In the genomic region with DNA sequence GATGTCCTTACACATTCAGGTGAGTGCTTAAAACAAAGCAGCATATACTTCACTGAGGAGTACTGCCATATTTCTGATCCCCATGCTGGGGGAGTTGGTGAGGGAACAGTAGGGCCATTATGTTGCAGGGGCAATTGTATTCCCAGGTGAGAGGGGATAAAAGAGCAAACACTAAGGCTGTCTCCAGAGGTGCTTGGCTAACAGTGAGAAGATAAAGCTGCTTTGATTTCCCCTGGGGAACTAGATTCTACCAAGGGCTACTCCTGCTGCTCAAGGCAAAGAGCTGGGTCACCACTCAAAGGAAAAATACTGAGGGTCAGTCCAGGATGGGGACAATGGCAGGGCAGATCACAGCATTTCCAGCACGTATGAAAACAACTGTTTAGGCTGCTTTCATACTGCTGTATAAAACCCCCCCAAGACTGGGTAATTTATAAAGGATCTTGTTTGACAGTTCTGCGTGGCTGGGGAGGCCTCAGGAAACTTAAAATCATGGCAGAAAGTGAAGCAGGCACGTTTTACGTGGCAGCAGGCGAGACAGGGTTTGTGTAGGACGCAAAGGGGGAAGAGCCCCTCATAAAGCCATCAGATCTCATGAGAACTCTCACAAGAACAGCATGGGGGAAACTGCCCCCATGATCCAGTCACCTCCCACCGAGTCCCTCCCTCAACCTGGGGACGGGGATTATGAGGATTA, we compare ENCODE assay signal across 14 cellular contexts. TPM values are rescaled to one million over a fixed set of nuclear protein-coding genes. Genes with fewer than 3 reads are reported as not detected.
DNase-seq lines count a peak whose midpoint lies in the region; ATAC-seq and TF ChIP-seq lines count a peak whose summit lies in the region.
"Had no signal": no experiment of that assay in that cellular context is flagged by ENCODE, and none has a peak within 500 bp of the region (broad histone marks: within the 10 kb centered on the region; RNA-seq: fewer than 3 reads in every experiment).

No MANE protein-coding gene starts in this region.

- H3K4me2 ChIP-seq in PC-3 (ENCODE audit: low read length) = no peak overlapping the region
- H3K4me2 ChIP-seq in mesenchymal stem cell (ENCODE audit: low read length, poor library complexity, severe bottlenecking) = no peak overlapping the region

- WGBS in mesenchymal stem cell = 91% methylated on average over 8 of the region's 8 CpGs

- H2BK5ac ChIP-seq in mesenchymal stem cell (ENCODE audit: low read depth, low read length, poor library complexity, severe bottlenecking) = no peak overlapping the region

- H3K18ac ChIP-seq in mesenchymal stem cell (ENCODE audit: low read depth in 1 of 2, low read length in 2 of 2) = no peak overlapping the region

- no peak for TF ChIP-seq CTCF in PC-3 (conservative IDR thresholded peaks at IDR 0.05; ENCODE audit: low read depth, low read length)

- peaks cover 6% of the 10 kb centered on the region for H3F3A ChIP-seq in PC-3 (ENCODE audit: low read length, unreplicated experiment)

- H3K36me3 Mint-ChIP-seq in activated T-cell treated with anti-CD3 and anti-CD28 coated beads, Interleukin-2, amount 50 U/mL, for 72 hours (ENCODE audit: insufficient read depth in 2 of 2) = peaks cover 9 to 21% of the 10 kb centered on the region in 2 donors
- peaks cover 58% of the 10 kb centered on the region for H3K36me3 Mint-ChIP-seq in effector memory CD8-positive, alpha-beta T cell (ENCODE audit: insufficient read depth)

- H3K9me3 ChIP-seq in PC-3 (ENCODE audit: low read length) = no peaks in the 10 kb centered on the region
- H3K9me3 ChIP-seq in mesenchymal stem cell (ENCODE audit: control insufficient read depth, low read length) = no peaks in the 10 kb centered on the region
- H3K9me3 ChIP-seq: adrenal gland, spleen had no signal

- no peak overlapping the region for H3K4me3 Mint-ChIP-seq in activated T-cell treated with anti-CD3 and anti-CD28 coated beads, Interleukin-2, amount 50 U/mL, for 72 hours
- no peak overlapping the region for H3K4me3 Mint-ChIP-seq in effector memory CD8-positive, alpha-beta T cell

- H3K14ac ChIP-seq in mesenchymal stem cell (ENCODE audit: low read length in 2 of 2) = no peak overlapping the region

- no peak overlapping the region for H4K91ac ChIP-seq in mesenchymal stem cell (ENCODE audit: low read length)

- POLR2A ChIA-PET in PC-3 (lab: Charles Lee; ENCODE audit: unreplicated experiment) = no interaction called here

- peak overlapping the region; percentile 0 for H3K27ac Mint-ChIP-seq in activated T-cell treated with anti-CD3 and anti-CD28 coated beads, Interleukin-2, amount 50 U/mL, for 72 hours
- H3K27ac Mint-ChIP-seq in effector memory CD8-positive, alpha-beta T cell = peak overlapping the region; percentile 6 to 87

- no peak overlapping the region for H4K8ac ChIP-seq in mesenchymal stem cell (ENCODE audit: low read length)

- no peaks in the 10 kb centered on the region for H3K9me2 ChIP-seq in PC-3 (replicated peaks; ENCODE audit: low read length)

- H3K4me1 ChIP-seq in PC-3 (ENCODE audit: insufficient read depth, low read length) (no peaks in the 10 kb centered on the region), mesenchymal stem cell (ENCODE audit: control insufficient read depth, insufficient read depth, low read depth, low read length) (no peaks in the 10 kb centered on the region)
- H3K4me1 ChIP-seq: adrenal gland, foreskin keratinocyte had no signal

- H3K4me3 ChIP-seq in PC-3 (ENCODE audit: low read length) = no peak overlapping the region
- H3K4me3 ChIP-seq in mesenchymal stem cell (ENCODE audit: insufficient read depth in 1 of 2, low read depth in 1 of 2, low read length in 2 of 2) = no peak overlapping the region
- H3K4me3 ChIP-seq: adrenal gland, spleen had no signal

- intact Hi-C loops in PC-3 (cut with micrococcal nuclease) = no loop called here

- no peaks in the 10 kb centered on the region for H3K27me3 Mint-ChIP-seq in activated T-cell treated with anti-CD3 and anti-CD28 coated beads, Interleukin-2, amount 50 U/mL, for 72 hours (ENCODE audit: low read depth)
- H3K27me3 Mint-ChIP-seq in effector memory CD8-positive, alpha-beta T cell = no peaks in the 10 kb centered on the region

- no peak overlapping the region for H3K27ac ChIP-seq in PC-3 (ENCODE audit: low read length)
- no peak overlapping the region for H3K27ac ChIP-seq in mesenchymal stem cell (ENCODE audit: low read length, poor library complexity, severe bottlenecking)
- H3K27ac ChIP-seq: adrenal gland, foreskin keratinocyte had no signal

- BruUV-seq in PC-3 (replicated peaks; lab: Mats Ljungman, UMichigan) = no TSS peak

- H3K4me1 Mint-ChIP-seq in activated T-cell treated with anti-CD3 and anti-CD28 coated beads, Interleukin-2, amount 50 U/mL, for 72 hours (ENCODE audit: low read depth) = peaks cover 6% of the 10 kb centered on the region
- peaks cover 9 to 23% of the 10 kb centered on the region in 2 donors for H3K4me1 Mint-ChIP-seq in effector memory CD8-positive, alpha-beta T cell (ENCODE audit: low read depth in 2 of 2)

- no peak overlapping the region for H2BK120ac ChIP-seq in mesenchymal stem cell (ENCODE audit: low read depth, low read length)

- H3K9ac ChIP-seq in PC-3 (ENCODE audit: low read length) (no peak overlapping the region), mesenchymal stem cell (ENCODE audit: low read length) (no peak overlapping the region)

- H3K9me3 Mint-ChIP-seq in activated T-cell treated with anti-CD3 and anti-CD28 coated beads, Interleukin-2, amount 50 U/mL, for 72 hours = no peaks in the 10 kb centered on the region
- H3K9me3 Mint-ChIP-seq in effector memory CD8-positive, alpha-beta T cell = no peaks in the 10 kb centered on the region

- H2AFZ ChIP-seq in PC-3 (ENCODE audit: low read length) = no peak overlapping the region
- H2AFZ ChIP-seq in mesenchymal stem cell (ENCODE audit: low read depth, low read length) = no peak overlapping the region

- DNase-seq in activated T-cell treated with anti-CD3 and anti-CD28 coated beads, Interleukin-2, amount 50 U/mL, for 72 hours = no peak
- no peak for DNase-seq in activated T-cell treated with anti-CD3 and anti-CD28 coated beads, Interleukin-2, amount 50 U/mL, for 48 hours
- DNase-seq in PC-3 (no peak), islet precursor cell (no peak), mesenchymal stem cell (no peak)
- no peak for DNase-seq in effector memory CD8-positive, alpha-beta T cell
- no peak for DNase-seq in stimulated activated naive CD8-positive, alpha-beta T cell treated with anti-CD3 and anti-CD28 coated beads, Interleukin-15, Interleukin-2, amounts not matched to agents 100 U/mL and 50 U/mL, for 24 hours
- DNase-seq in stimulated activated CD4-positive, alpha-beta T cell treated with anti-CD3 and anti-CD28 coated beads, Interleukin-2, amount 100 ng/mL, for 48 hours = no peak
- DNase-seq: activated CD4-positive, alpha-beta T cell treated with anti-CD3 and anti-CD28 coated beads for 1 hour; adrenal gland; foreskin keratinocyte; NCI-H524 treated with DMSO at 0.1 percent for 48 hours; spleen had no signal

- H3K23ac ChIP-seq in mesenchymal stem cell (ENCODE audit: low read length in 2 of 2) = no peak overlapping the region

- H2BK15ac ChIP-seq in mesenchymal stem cell (ENCODE audit: low read depth, poor library complexity, severe bottlenecking) = no peak overlapping the region

- H3K4ac ChIP-seq in mesenchymal stem cell (ENCODE audit: low read depth in 1 of 2, low read length in 2 of 2) = no peak overlapping the region

- no peak for ATAC-seq in activated T-cell treated with anti-CD3 and anti-CD28 coated beads, Interleukin-2, amount 50 U/mL, for 72 hours (replicated peaks in 1 of 2)
- 0 out of 2 replicates have a peak, but pooled peaks have one; percentile 10 for ATAC-seq in PC-3
- no peak for ATAC-seq in effector memory CD8-positive, alpha-beta T cell (replicated peaks)
- ATAC-seq in stimulated activated naive CD8-positive, alpha-beta T cell treated with anti-CD3 and anti-CD28 coated beads, Interleukin-15, Interleukin-2, amounts not matched to agents 100 U/mL and 50 U/mL, for 24 hours = peak; percentile 3
- ATAC-seq: foreskin keratinocyte had no signal

- H3K79me2 ChIP-seq in PC-3 (ENCODE audit: low read length) = no peaks in the 10 kb centered on the region

- no peak overlapping the region for H2BK12ac ChIP-seq in mesenchymal stem cell (ENCODE audit: low read length in 2 of 2)

- CTCF ChIA-PET in PC-3 (lab: Charles Lee) = no interaction called here

- no peak overlapping the region for H2AK5ac ChIP-seq in mesenchymal stem cell (ENCODE audit: low read length, severe bottlenecking)

- H4K20me1 ChIP-seq in PC-3 (ENCODE audit: low read length) = peaks cover 10% of the 10 kb centered on the region; the same call in 1 of the 2 replicates

- no peaks in the 10 kb centered on the region for H3K27me3 ChIP-seq in PC-3 (ENCODE audit: low read length)
- H3K27me3 ChIP-seq in mesenchymal stem cell (ENCODE audit: control insufficient read depth in 1 of 2, insufficient read depth in 1 of 2, low read length in 2 of 2) = no peaks in the 10 kb centered on the region
- H3K27me3 ChIP-seq: adrenal gland, foreskin keratinocyte, spleen had no signal

- H3K36me3 ChIP-seq in PC-3 (ENCODE audit: low read depth, low read length) (peaks cover 39% of the 10 kb centered on the region), mesenchymal stem cell (ENCODE audit: control insufficient read depth in 1 of 2, insufficient read depth in 2 of 2, low read depth in 1 of 2, low read length in 2 of 2) (peaks cover 14 to 76% of the 10 kb centered on the region in 2 experiments)

- H3K79me1 ChIP-seq in mesenchymal stem cell (replicated peaks; ENCODE audit: low read length, poor library complexity, severe bottlenecking) = peaks cover 12% of the 10 kb centered on the region

RNA-seq across cellular contexts. Expression of gene OR5AU1, which starts 47.8 kb away (rescaled TPM):
- total RNA-seq in activated T-cell treated with anti-CD3 and anti-CD28 coated beads, Interleukin-2, amount 50 U/mL, for 72 hours = not detected
- total RNA-seq in PC-3 (2014; rRNA removed) = not detected in 2 replicates
- not detected for polyA plus RNA-seq in mesenchymal stem cell (2013, experiment 1 of 2)
- polyA plus RNA-seq in mesenchymal stem cell (2013, experiment 2 of 2) = not detected
- total RNA-seq: adrenal gland, dermis microvascular lymphatic vessel endothelial cell, foreskin keratinocyte, spleen had no signal
- polyA plus RNA-seq: adrenal gland, foreskin keratinocyte, spleen had no signal

Comparison
In these comparisons a context has a peak if more than half of its experiments do, and no peak if none do; other contexts are left out.
1. ATAC-seq: peak in PC-3 (single experiment) and stimulated activated naive CD8-positive, alpha-beta T cell treated with anti-CD3 and anti-CD28 coated beads, Interleukin-15, Interleukin-2, amounts not matched to agents 100 U/mL and 50 U/mL, for 24 hours (single experiment); none in activated T-cell treated with anti-CD3 and anti-CD28 coated beads, Interleukin-2, amount 50 U/mL, for 72 hours (0 of 2) and effector memory CD8-positive, alpha-beta T cell (single experiment).